Comparison of ENCODE assay signal across 38 cellular contexts in the genomic region with DNA sequence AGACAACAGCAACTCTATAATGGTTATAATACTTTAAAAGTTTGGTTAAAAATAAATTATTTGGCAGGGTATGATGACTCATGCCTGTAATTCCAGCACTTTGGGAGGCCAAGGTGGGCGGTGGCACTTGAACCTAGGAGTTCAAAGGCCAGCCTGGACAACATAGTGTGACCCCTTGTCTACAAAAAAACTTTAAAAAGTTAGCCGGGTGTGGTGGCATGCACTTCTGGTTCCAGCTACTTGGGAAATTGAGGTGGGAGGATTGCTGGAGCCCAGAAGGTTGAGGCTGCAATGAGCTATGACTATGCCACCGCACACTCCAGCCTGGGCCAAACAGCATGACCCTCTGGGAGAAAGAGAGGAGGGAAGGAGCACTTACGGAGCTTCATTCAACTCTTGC.
"Had no signal": no experiment of that assay in that cellular context is flagged by ENCODE, and none has a peak within 500 bp of the region (broad histone marks: within the 10 kb centered on the region; RNA-seq: fewer than 3 reads in every experiment).

No MANE protein-coding gene starts in this region.

- H3K4me3 ChIP-seq: adrenal gland, ascending aorta, body of pancreas, breast epithelium, cardiac muscle cell had no signal

- H3K9me3 Mint-ChIP-seq: activated naive CD4-positive, alpha-beta T cell treated with anti-CD3 and anti-CD28 coated beads for 36 hours; activated naive CD4-positive, alpha-beta T cell treated with anti-CD3 and anti-CD28 coated beads, Interleukin-2, amount 10 ng/mL, durations not matched to agents 7 days and 5 days; activated naive CD4-positive, alpha-beta T cell treated with anti-CD3 and anti-CD28 coated beads, Interleukin-2, amount 50 U/mL, for 24 hours; activated naive CD8-positive, alpha-beta T cell treated with anti-CD3 and anti-CD28 coated beads for 36 hours; activated naive CD8-positive, alpha-beta T cell treated with anti-CD3 and anti-CD28 coated beads, Interleukin-2, amount 10 ng/mL, durations not matched to agents 7 days and 5 days; activated naive CD8-positive, alpha-beta T cell treated with anti-CD3 and anti-CD28 coated beads, Interleukin-2, amount 50 U/mL, for 24 hours; activated T-cell treated with anti-CD3 and anti-CD28 coated beads, Interleukin-2, amount 50 U/mL, for 24 hours; activated T-cell treated with anti-CD3 and anti-CD28 coated beads, Interleukin-2, amount 50 U/mL, for 4 hours; activated T-cell treated with anti-CD3 and anti-CD28 coated beads, Interleukin-2, amount 50 U/mL, for 72 hours; activated T-helper 1 cell treated with anti-CD3 and anti-CD28 coated beads, Interleukin-12 subunit alpha, Interleukin-12 subunit beta, Interleukin-2, Interleukin-4 antibody, amounts not matched to agents 30 ng/mL and 10 ng/mL and 1 ng/mL, durations not matched to agents 14 hours and 24 hours and 36 hours; activated T-helper 17 cell treated with anti-CD3 and anti-CD28 coated beads, Interleukin-2, amount 50 U/mL, for 72 hours; activated T-helper 2 cell treated with anti-CD3 and anti-CD28 coated beads, Interferon-gamma antibody, Interleukin-2, Interleukin-4, amounts not matched to agents 10 μg/mL and 5 μg/mL and 100 μg/mL, durations not matched to agents 14 hours and 24 hours and 36 hours; central memory CD8-positive, alpha-beta T cell had no signal

- FAIRE-seq: bronchial epithelial cell had no signal

- H3K27ac ChIP-seq: adrenal gland, ascending aorta, body of pancreas, brain microvascular endothelial cell, breast epithelium, cardiac muscle cell had no signal

- ATAC-seq: activated naive CD4-positive, alpha-beta T cell treated with anti-CD3 and anti-CD28 coated beads, Interleukin-2, amount 50 U/mL, for 72 hours; activated naive CD8-positive, alpha-beta T cell treated with anti-CD3 and anti-CD28 coated beads, Interleukin-2, amount 50 U/mL, for 24 hours; activated T-cell treated with anti-CD3 and anti-CD28 coated beads, Interleukin-2, amount 50 U/mL, for 4 hours; activated T-cell treated with anti-CD3 and anti-CD28 coated beads, Interleukin-2, amount 50 U/mL, for 72 hours; activated T-helper 17 cell treated with anti-CD3 and anti-CD28 coated beads, Interleukin-2, amount 50 U/mL, for 72 hours; body of pancreas had no signal

- H3K27ac Mint-ChIP-seq: activated naive CD4-positive, alpha-beta T cell treated with anti-CD3 and anti-CD28 coated beads for 36 hours; activated naive CD4-positive, alpha-beta T cell treated with anti-CD3 and anti-CD28 coated beads, Interleukin-2, amount 10 ng/mL, durations not matched to agents 7 days and 5 days; activated naive CD4-positive, alpha-beta T cell treated with anti-CD3 and anti-CD28 coated beads, Interleukin-2, amount 50 U/mL, for 24 hours; activated naive CD4-positive, alpha-beta T cell treated with anti-CD3 and anti-CD28 coated beads, Interleukin-2, amount 50 U/mL, for 72 hours; activated naive CD8-positive, alpha-beta T cell; activated naive CD8-positive, alpha-beta T cell treated with anti-CD3 and anti-CD28 coated beads for 36 hours; activated naive CD8-positive, alpha-beta T cell treated with anti-CD3 and anti-CD28 coated beads, Interleukin-2, amount 10 ng/mL, durations not matched to agents 7 days and 5 days; activated naive CD8-positive, alpha-beta T cell treated with anti-CD3 and anti-CD28 coated beads, Interleukin-2, amount 50 U/mL, for 24 hours; activated T-cell treated with anti-CD3 and anti-CD28 coated beads, Interleukin-2, amount 50 U/mL, for 24 hours; activated T-cell treated with anti-CD3 and anti-CD28 coated beads, Interleukin-2, amount 50 U/mL, for 72 hours; activated T-helper 1 cell treated with anti-CD3 and anti-CD28 coated beads, Interleukin-12 subunit alpha, Interleukin-12 subunit beta, Interleukin-2, Interleukin-4 antibody, amounts not matched to agents 30 ng/mL and 10 ng/mL and 1 ng/mL, durations not matched to agents 14 hours and 24 hours and 36 hours; activated T-helper 17 cell treated with anti-CD3 and anti-CD28 coated beads, Interleukin-2, amount 50 U/mL, for 72 hours; activated T-helper 2 cell treated with anti-CD3 and anti-CD28 coated beads, Interferon-gamma antibody, Interleukin-2, Interleukin-4, amounts not matched to agents 10 μg/mL and 5 μg/mL and 100 μg/mL, durations not matched to agents 14 hours and 24 hours and 36 hours; brain had no signal

- H3K4me3 Mint-ChIP-seq: activated naive CD4-positive, alpha-beta T cell treated with anti-CD3 and anti-CD28 coated beads for 36 hours; activated naive CD4-positive, alpha-beta T cell treated with anti-CD3 and anti-CD28 coated beads, Interleukin-2, amount 10 ng/mL, durations not matched to agents 7 days and 5 days; activated naive CD4-positive, alpha-beta T cell treated with anti-CD3 and anti-CD28 coated beads, Interleukin-2, amount 50 U/mL, for 24 hours; activated naive CD8-positive, alpha-beta T cell; activated naive CD8-positive, alpha-beta T cell treated with anti-CD3 and anti-CD28 coated beads for 36 hours; activated naive CD8-positive, alpha-beta T cell treated with anti-CD3 and anti-CD28 coated beads, Interleukin-2, amount 10 ng/mL, durations not matched to agents 7 days and 5 days; activated naive CD8-positive, alpha-beta T cell treated with anti-CD3 and anti-CD28 coated beads, Interleukin-2, amount 50 U/mL, for 24 hours; activated T-cell treated with anti-CD3 and anti-CD28 coated beads, Interleukin-2, amount 50 U/mL, for 24 hours; activated T-cell treated with anti-CD3 and anti-CD28 coated beads, Interleukin-2, amount 50 U/mL, for 4 hours; activated T-cell treated with anti-CD3 and anti-CD28 coated beads, Interleukin-2, amount 50 U/mL, for 72 hours; activated T-helper 1 cell treated with anti-CD3 and anti-CD28 coated beads, Interleukin-12 subunit alpha, Interleukin-12 subunit beta, Interleukin-2, Interleukin-4 antibody, amounts not matched to agents 30 ng/mL and 10 ng/mL and 1 ng/mL, durations not matched to agents 14 hours and 24 hours and 36 hours; activated T-helper 17 cell treated with anti-CD3 and anti-CD28 coated beads, Interleukin-2, amount 50 U/mL, for 72 hours; brain; central memory CD8-positive, alpha-beta T cell had no signal

- H3K4me1 Mint-ChIP-seq: activated naive CD4-positive, alpha-beta T cell treated with anti-CD3 and anti-CD28 coated beads, Interleukin-2, amount 10 ng/mL, durations not matched to agents 7 days and 5 days; activated naive CD4-positive, alpha-beta T cell treated with anti-CD3 and anti-CD28 coated beads, Interleukin-2, amount 50 U/mL, for 24 hours; activated naive CD8-positive, alpha-beta T cell treated with anti-CD3 and anti-CD28 coated beads for 36 hours; activated naive CD8-positive, alpha-beta T cell treated with anti-CD3 and anti-CD28 coated beads, Interleukin-2, amount 10 ng/mL, durations not matched to agents 7 days and 5 days; activated naive CD8-positive, alpha-beta T cell treated with anti-CD3 and anti-CD28 coated beads, Interleukin-2, amount 50 U/mL, for 24 hours; activated T-helper 17 cell treated with anti-CD3 and anti-CD28 coated beads, Interleukin-2, amount 50 U/mL, for 72 hours; brain; central memory CD8-positive, alpha-beta T cell had no signal

- H3K4me1 ChIP-seq: adrenal gland, ascending aorta, body of pancreas, breast epithelium had no signal

- H3K27me3 ChIP-seq: adrenal gland, ascending aorta, body of pancreas, brain microvascular endothelial cell, breast epithelium, cardiac muscle cell had no signal

- H3K36me3 Mint-ChIP-seq: activated naive CD4-positive, alpha-beta T cell treated with anti-CD3 and anti-CD28 coated beads, Interleukin-2, amount 10 ng/mL, durations not matched to agents 7 days and 5 days; activated naive CD4-positive, alpha-beta T cell treated with anti-CD3 and anti-CD28 coated beads, Interleukin-2, amount 50 U/mL, for 24 hours; activated naive CD4-positive, alpha-beta T cell treated with anti-CD3 and anti-CD28 coated beads, Interleukin-2, amount 50 U/mL, for 72 hours; activated naive CD8-positive, alpha-beta T cell treated with anti-CD3 and anti-CD28 coated beads for 36 hours; activated naive CD8-positive, alpha-beta T cell treated with anti-CD3 and anti-CD28 coated beads, Interleukin-2, amount 10 ng/mL, durations not matched to agents 7 days and 5 days had no signal

- H3K36me3 ChIP-seq: adrenal gland, ascending aorta, brain microvascular endothelial cell, breast epithelium, cardiac muscle cell had no signal

- DNase-seq: activated effector memory CD4-positive, alpha-beta T cell treated with anti-CD3 and anti-CD28 coated beads, Interleukin-2, amount 50 U/mL, for 16 hours; activated effector memory CD4-positive, alpha-beta T cell treated with Interleukin-2 at 50 U/mL for 16 hours; activated gamma-delta T cell; activated gamma-delta T cell treated with Interleukin-2 at 50 U/mL for 16 hours; activated naive CD4-positive, alpha-beta T cell; activated naive CD4-positive, alpha-beta T cell treated with anti-CD3 and anti-CD28 coated beads for 36 hours; activated naive CD4-positive, alpha-beta T cell treated with anti-CD3 and anti-CD28 coated beads, Interleukin-2, amount 10 ng/mL, durations not matched to agents 7 days and 5 days; activated naive CD4-positive, alpha-beta T cell treated with anti-CD3 and anti-CD28 coated beads, Interleukin-2, amount 50 U/mL, for 16 hours; activated naive CD4-positive, alpha-beta T cell treated with Interleukin-2 at 50 U/mL for 16 hours; activated naive CD8-positive, alpha-beta T cell treated with anti-CD3 and anti-CD28 coated beads for 36 hours; activated naive CD8-positive, alpha-beta T cell treated with anti-CD3 and anti-CD28 coated beads, Interleukin-2, amount 10 ng/mL, durations not matched to agents 7 days and 5 days; activated naive CD8-positive, alpha-beta T cell treated with anti-CD3 and anti-CD28 coated beads, Interleukin-2, amount 50 U/mL, for 24 hours; activated T-cell treated with anti-CD3 and anti-CD28 coated beads, Interleukin-2, amount 50 U/mL, for 24 hours; activated T-cell treated with anti-CD3 and anti-CD28 coated beads, Interleukin-2, amount 50 U/mL, for 4 hours; activated T-cell treated with anti-CD3 and anti-CD28 coated beads, Interleukin-2, amount 50 U/mL, for 48 hours; activated T-cell treated with anti-CD3 and anti-CD28 coated beads, Interleukin-2, amount 50 U/mL, for 72 hours; adrenal gland; amniotic stem cell; amygdala; anterior cingulate cortex; aorta; body of pancreas; brain microvascular endothelial cell; caudate nucleus; central memory CD4-positive, alpha-beta T cell; cerebellar nuclear complex had no signal

- H3K9me3 ChIP-seq: adrenal gland, ascending aorta, body of pancreas, breast epithelium had no signal
